In genomic region chr17:51346218-51346982, GRCh38 we compare ENCODE assay signal across 25 cellular contexts.
DNase-seq lines count a peak whose midpoint lies in the region; ATAC-seq, FAIRE-seq and TF ChIP-seq lines count a peak whose summit lies in the region.
"Had no signal": no experiment of that assay in that cellular context is flagged by ENCODE, and none has a peak within 500 bp of the region (broad histone marks: within the 10 kb centered on the region; RNA-seq: fewer than 3 reads in every experiment).

No MANE protein-coding gene starts in this region.

- H3K9ac ChIP-seq in astrocyte (ENCODE audit: low read length): no peak overlapping the region

- H3K27me3 Mint-ChIP-seq in GM23338 (ENCODE audit: insufficient read depth, low read depth, poor library complexity): peaks cover 3% of the 10 kb centered on the region
- peaks cover 15% of the 10 kb centered on the region for H3K27me3 Mint-ChIP-seq in astrocyte (ENCODE audit: low read depth, unreplicated experiment)
- H3K27me3 Mint-ChIP-seq in activated T-cell treated with anti-CD3 and anti-CD28 coated beads, Interleukin-2, amount 50 U/mL, for 72 hours (ENCODE audit: low read depth): peaks cover 5% of the 10 kb centered on the region
- peaks cover 4% of the 10 kb centered on the region for H3K27me3 Mint-ChIP-seq in activated CD4-positive, alpha-beta memory T cell treated with anti-CD3 and anti-CD28 coated beads for 36 hours

- H3K4me1 Mint-ChIP-seq in GM23338 (no peaks in the 10 kb centered on the region), astrocyte (ENCODE audit: low read depth, unreplicated experiment) (no peaks in the 10 kb centered on the region)
- H3K4me1 Mint-ChIP-seq in activated T-cell treated with anti-CD3 and anti-CD28 coated beads, Interleukin-2, amount 50 U/mL, for 72 hours (ENCODE audit: low read depth): no peaks in the 10 kb centered on the region
- H3K4me1 Mint-ChIP-seq in activated CD4-positive, alpha-beta memory T cell treated with anti-CD3 and anti-CD28 coated beads for 36 hours (ENCODE audit: low read depth): no peaks in the 10 kb centered on the region
- H3K4me1 Mint-ChIP-seq: CD14-positive monocyte had no signal

- peak overlapping the region; percentile 84 for H2AFZ ChIP-seq in GM23338
- no peak overlapping the region for H2AFZ ChIP-seq in astrocyte (ENCODE audit: low read depth, low read length)

- no peak overlapping the region for H3K27ac Mint-ChIP-seq in GM23338
- no peak overlapping the region for H3K27ac Mint-ChIP-seq in astrocyte (ENCODE audit: unreplicated experiment)
- H3K27ac Mint-ChIP-seq in activated T-cell treated with anti-CD3 and anti-CD28 coated beads, Interleukin-2, amount 50 U/mL, for 72 hours: no peak overlapping the region
- H3K27ac Mint-ChIP-seq in activated CD4-positive, alpha-beta memory T cell treated with anti-CD3 and anti-CD28 coated beads for 36 hours: no peak overlapping the region
- H3K27ac Mint-ChIP-seq: activated CD8-positive, alpha-beta T cell treated with anti-CD3 and anti-CD28 coated beads, Interleukin-2, amount 10 ng/mL, durations not matched to agents 7 days and 5 days; CD14-positive monocyte had no signal

- H3K36me3 ChIP-seq in GM23338 (ENCODE audit: insufficient read depth) (no peaks in the 10 kb centered on the region), astrocyte (ENCODE audit: insufficient read depth, low read length) (no peaks in the 10 kb centered on the region)
- H3K36me3 ChIP-seq: ovary, right lobe of liver had no signal

- H3F3A ChIP-seq in GM23338 (replicated peaks; ENCODE audit: low read depth): no peaks in the 10 kb centered on the region

- H3K4me1 ChIP-seq in GM23338 (ENCODE audit: insufficient read depth) (no peaks in the 10 kb centered on the region), astrocyte (ENCODE audit: insufficient read depth, low read length) (no peaks in the 10 kb centered on the region)
- H3K4me1 ChIP-seq: right lobe of liver had no signal

- no peaks in the 10 kb centered on the region for H3K79me2 ChIP-seq in GM23338 (replicated peaks; ENCODE audit: insufficient read depth)
- no peaks in the 10 kb centered on the region for H3K79me2 ChIP-seq in astrocyte (ENCODE audit: insufficient read depth, low read length)

- POLR2A ChIA-PET in activated CD4-positive, alpha-beta memory T cell treated with anti-CD3 and anti-CD28 coated beads for 36 hours (lab: Charles Lee): no interaction called here

- H3K4me3 Mint-ChIP-seq in GM23338: no peak overlapping the region
- no peak overlapping the region for H3K4me3 Mint-ChIP-seq in astrocyte (ENCODE audit: unreplicated experiment)
- H3K4me3 Mint-ChIP-seq in activated T-cell treated with anti-CD3 and anti-CD28 coated beads, Interleukin-2, amount 50 U/mL, for 72 hours: no peak overlapping the region
- H3K4me3 Mint-ChIP-seq in activated CD4-positive, alpha-beta memory T cell treated with anti-CD3 and anti-CD28 coated beads for 36 hours: no peak overlapping the region
- H3K4me3 Mint-ChIP-seq: activated CD8-positive, alpha-beta T cell treated with anti-CD3 and anti-CD28 coated beads, Interleukin-2, amount 10 ng/mL, durations not matched to agents 7 days and 5 days had no signal

- no peaks in the 10 kb centered on the region for H3K9me3 ChIP-seq in astrocyte (ENCODE audit: insufficient read depth, low read depth, low read length)
- H3K9me3 ChIP-seq: ovary, right lobe of liver had no signal

- H3K27me3 ChIP-seq in GM23338 (ENCODE audit: insufficient read depth): no peaks in the 10 kb centered on the region
- peaks cover 3% of the 10 kb centered on the region for H3K27me3 ChIP-seq in astrocyte (ENCODE audit: insufficient read depth, low read length)
- H3K27me3 ChIP-seq: ovary, right lobe of liver had no signal

- TF ChIP-seq CTCF in GM23338 (conservative IDR thresholded peaks at IDR 0.05; ENCODE audit: low read depth in 2 of 2) (no peak), astrocyte (IDR thresholded peaks at IDR 0.05; ENCODE audit: insufficient read depth, low read depth, low read length) (no peak)

- H3K9me3 Mint-ChIP-seq in GM23338 (no peaks in the 10 kb centered on the region), astrocyte (ENCODE audit: unreplicated experiment) (no peaks in the 10 kb centered on the region)
- H3K9me3 Mint-ChIP-seq in activated T-cell treated with anti-CD3 and anti-CD28 coated beads, Interleukin-2, amount 50 U/mL, for 72 hours: no peaks in the 10 kb centered on the region
- H3K9me3 Mint-ChIP-seq in activated CD4-positive, alpha-beta memory T cell treated with anti-CD3 and anti-CD28 coated beads for 36 hours: no peaks in the 10 kb centered on the region

- ATAC-seq in GM23338: no peak; the same call in 2 of the 3 replicates
- no peak for ATAC-seq in activated T-cell treated with anti-CD3 and anti-CD28 coated beads, Interleukin-2, amount 50 U/mL, for 72 hours (replicated peaks in 1 of 2)
- ATAC-seq: activated CD4-positive, CD25-positive, alpha-beta regulatory T cell treated with anti-CD3 and anti-CD28 coated beads, Interleukin-2, amount 50 U/mL, for 24 hours; activated CD8-positive, alpha-beta T cell treated with anti-CD3 and anti-CD28 coated beads, Interleukin-2, amount 10 ng/mL, durations not matched to agents 7 days and 5 days; GM12878 had no signal

- intact Hi-C loops in posterior cingulate gyrus (cut with DNase I): no loop called here
- intact Hi-C loops in activated CD4-positive, alpha-beta memory T cell treated with anti-CD3 and anti-CD28 coated beads for 36 hours (cut with micrococcal nuclease): no loop called here

- H3K36me3 Mint-ChIP-seq in GM23338 (ENCODE audit: low read depth) (no peaks in the 10 kb centered on the region), astrocyte (ENCODE audit: low read depth, unreplicated experiment) (no peaks in the 10 kb centered on the region)
- H3K36me3 Mint-ChIP-seq in activated T-cell treated with anti-CD3 and anti-CD28 coated beads, Interleukin-2, amount 50 U/mL, for 72 hours (ENCODE audit: insufficient read depth in 2 of 2): no peaks in the 10 kb centered on the region
- no peaks in the 10 kb centered on the region for H3K36me3 Mint-ChIP-seq in activated CD4-positive, alpha-beta memory T cell treated with anti-CD3 and anti-CD28 coated beads for 36 hours
- H3K36me3 Mint-ChIP-seq: CD14-positive monocyte had no signal

- H3K4me3 ChIP-seq in GM23338 (no peak overlapping the region), astrocyte (ENCODE audit: insufficient read depth, low read depth, low read length) (no peak overlapping the region)
- H3K4me3 ChIP-seq: GM12878, lung, ovary, right lobe of liver had no signal

- H3K9me2 ChIP-seq in GM23338 (ENCODE audit: insufficient read depth): peaks cover 10% of the 10 kb centered on the region; the same call in 1 of the 2 replicates

- no peak for FAIRE-seq in astrocyte (lab: Jason Lieb, UNC)
- FAIRE-seq: endothelial cell of umbilical vein, GM12878, keratinocyte had no signal

- H4K20me1 ChIP-seq in GM23338 (replicated peaks; ENCODE audit: insufficient read depth) (no peaks in the 10 kb centered on the region), astrocyte (ENCODE audit: insufficient read depth, low read length) (no peaks in the 10 kb centered on the region)

- DNase-seq in GM23338 (ENCODE audit: low spot score) (no peak), astrocyte (ENCODE audit: low read depth) (no peak), islet precursor cell (peak; percentile 77), posterior cingulate gyrus (peak; percentile 37 to 95 (median 63)), NCI-H2227 (lab: John Stamatoyannopoulos, UW; ENCODE audit: unreplicated experiment) (no peak)
- DNase-seq in stimulated activated CD4-positive, alpha-beta T cell treated with anti-CD3 and anti-CD28 coated beads, Interleukin-15, amount 100 ng/mL, for 24 hours: no peak
- DNase-seq in activated T-cell treated with anti-CD3 and anti-CD28 coated beads, Interleukin-2, amount 50 U/mL, for 72 hours: no peak
- no peak for DNase-seq in activated CD4-positive, alpha-beta memory T cell treated with anti-CD3 and anti-CD28 coated beads for 36 hours
- DNase-seq: activated CD8-positive, alpha-beta T cell treated with anti-CD3 and anti-CD28 coated beads, Interleukin-2, amount 10 ng/mL, durations not matched to agents 7 days and 5 days; activated gamma-delta T cell treated with Interleukin-2 at 50 U/mL for 16 hours; central memory CD4-positive, alpha-beta T cell; MV-4-11; NCI-H187 treated with DMSO at 0.1 percent for 48 hours; NCI-H226; NCI-H774; OCI-M1; ovary; right lobe of liver; SHP77 treated with DMSO at 0.1 percent for 48 hours had no signal

- no peak overlapping the region for H3K4me2 ChIP-seq in GM23338
- H3K4me2 ChIP-seq in astrocyte (ENCODE audit: low read length): peak overlapping the region; percentile 5

- H3K27ac ChIP-seq in GM23338 (ENCODE audit: low read depth) (no peak overlapping the region), astrocyte (ENCODE audit: low read depth, low read length) (no peak overlapping the region)
- H3K27ac ChIP-seq: ovary, right lobe of liver had no signal

- CTCF ChIA-PET in activated CD4-positive, alpha-beta memory T cell treated with anti-CD3 and anti-CD28 coated beads for 36 hours (lab: Charles Lee): interaction anchor here (1.6 kb wide), 1 partner anchor 25 kb away, joined by 5 read pairs; no protein-coding TSS in a partner anchor

TF ChIP-seq in GM23338, 12 proteins besides CTCF, POLR2A, EP300 and RAD21 (continues in another document):
- TF ChIP-seq JUNB (IDR thresholded peaks at IDR 0.05; ENCODE audit: unreplicated experiment): no peak
- no peak for TF ChIP-seq CREB1 (CRISPR knock-in tag; IDR thresholded peaks at IDR 0.05; ENCODE audit: low read depth)

Comparison
In these comparisons a context has a peak if more than half of its experiments do, and no peak if none do; other contexts are left out.
1. DNase-seq: peak in islet precursor cell (single experiment) and posterior cingulate gyrus (10 of 10); none in GM23338 (single experiment), astrocyte (single experiment), stimulated activated CD4-positive, alpha-beta T cell treated with anti-CD3 and anti-CD28 coated beads, Interleukin-15, amount 100 ng/mL, for 24 hours (single experiment), activated T-cell treated with anti-CD3 and anti-CD28 coated beads, Interleukin-2, amount 50 U/mL, for 72 hours (0 of 2), activated CD4-positive, alpha-beta memory T cell treated with anti-CD3 and anti-CD28 coated beads for 36 hours (single experiment) and NCI-H2227 (single experiment).